Comparison of ENCODE assay signal across 16 cellular contexts in the genomic region with DNA sequence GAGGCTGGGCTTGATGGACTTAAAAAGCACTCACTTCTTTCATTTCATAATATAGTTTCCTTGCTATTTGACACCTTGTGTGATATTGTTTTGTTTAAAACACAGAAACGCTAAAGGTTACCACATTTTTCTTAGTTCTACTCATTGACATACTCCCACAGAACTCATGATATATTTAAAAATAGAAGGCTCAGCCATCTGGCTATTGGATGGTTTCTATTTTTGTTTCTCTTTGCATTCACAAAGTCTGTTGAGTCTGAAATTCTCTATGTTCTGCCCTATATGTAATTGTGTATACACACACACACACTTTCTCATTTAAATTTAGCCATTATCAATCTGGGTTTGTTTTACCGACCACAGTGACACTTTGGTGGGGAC.
DNase-seq lines count a peak whose midpoint lies in the region; ATAC-seq and TF ChIP-seq lines count a peak whose summit lies in the region.
"Had no signal": no experiment of that assay in that cellular context is flagged by ENCODE, and none has a peak within 500 bp of the region (broad histone marks: within the 10 kb centered on the region; RNA-seq: fewer than 3 reads in every experiment).

No MANE protein-coding gene starts in this region.

- no peaks in the 10 kb centered on the region for H3F3A ChIP-seq in PC-9 (ENCODE audit: insufficient read depth, low read depth)

- H3K4me1 ChIP-seq in PC-9 (replicated peaks; ENCODE audit: insufficient read depth) (peaks cover 7% of the 10 kb centered on the region; the same call in 1 of the 2 replicates), parathyroid adenoma (no peaks in the 10 kb centered on the region)
- H3K4me1 ChIP-seq: ascending aorta, transverse colon had no signal

- CTCF ChIA-PET in PC-9 (lab: Charles Lee): no interaction called here

- H3K9ac ChIP-seq in parathyroid adenoma: no peak overlapping the region
- H3K9ac ChIP-seq: SK-N-SH had no signal

- H3K9me2 ChIP-seq in PC-9 (ENCODE audit: insufficient read depth): no peaks in the 10 kb centered on the region
- H3K9me2 ChIP-seq: SK-N-SH had no signal

- H4K20me1 ChIP-seq in PC-9 (ENCODE audit: insufficient read depth): no peaks in the 10 kb centered on the region

- POLR2A ChIA-PET in PC-9 (lab: Charles Lee; ENCODE audit: unreplicated experiment): no interaction called here

- no TSS peak for BruUV-seq in PC-9 (replicated peaks; lab: Mats Ljungman, UMichigan)

- TF ChIP-seq CTCF in PC-9 (conservative IDR thresholded peaks at IDR 0.05) (no peak), parathyroid adenoma (IDR thresholded peaks at IDR 0.05) (no peak)

- intact Hi-C loops in PC-9 (cut with micrococcal nuclease; ENCODE audit: unreplicated experiment): no loop called here

- no peaks in the 10 kb centered on the region for H3K36me3 ChIP-seq in PC-9 (ENCODE audit: low read depth)
- no peaks in the 10 kb centered on the region for H3K36me3 ChIP-seq in parathyroid adenoma (ENCODE audit: control insufficient read depth, insufficient read depth, low read length)
- H3K36me3 ChIP-seq: ascending aorta, transverse colon had no signal

- H3K4me3 ChIP-seq in PC-9 (no peak overlapping the region), parathyroid adenoma (ENCODE audit: low read depth, low read length) (no peak overlapping the region)
- H3K4me3 ChIP-seq: ascending aorta, transverse colon had no signal

- H3K4me2 ChIP-seq in PC-9: peak overlapping the region; percentile 52
- no peak overlapping the region for H3K4me2 ChIP-seq in parathyroid adenoma (ENCODE audit: low read length)
- H3K4me2 ChIP-seq: SK-N-SH had no signal

- DNase-seq in PC-9 (no peak), HuH-7 (ENCODE audit: low spot score) (no peak), SIG-M5 treated with dmso at 0.1 percent for 504 hours (lab: John Stamatoyannopoulos, UW; ENCODE audit: unreplicated experiment) (no peak), A172 (ENCODE audit: low spot score) (no peak)
- DNase-seq: activated effector memory CD4-positive, alpha-beta T cell treated with anti-CD3 and anti-CD28 coated beads, Interleukin-2, amount 50 U/mL, for 16 hours; C1 segment of cervical spinal cord; hippocampal formation; IMR-90; left ventricle myocardium superior; retina; SK-N-SH; transverse colon had no signal

- H2AFZ ChIP-seq in PC-9: peak overlapping the region; percentile 24; the same call in 1 of the 2 replicates
- peak overlapping the region; percentile 73 for H2AFZ ChIP-seq in parathyroid adenoma

- H3K27me3 ChIP-seq in PC-9 (ENCODE audit: insufficient read depth, low read depth) (no peaks in the 10 kb centered on the region), parathyroid adenoma (ENCODE audit: control insufficient read depth, insufficient read depth, low read length) (no peaks in the 10 kb centered on the region)
- H3K27me3 ChIP-seq: ascending aorta, transverse colon had no signal

- no peaks in the 10 kb centered on the region for H3K9me3 ChIP-seq in PC-9 (ENCODE audit: insufficient read depth, low read depth)
- H3K9me3 ChIP-seq in parathyroid adenoma (ENCODE audit: control insufficient read depth, low read length): no peaks in the 10 kb centered on the region
- H3K9me3 ChIP-seq: ascending aorta, SK-N-SH, transverse colon had no signal

- H3K79me2 ChIP-seq in PC-9 (ENCODE audit: low read depth): no peaks in the 10 kb centered on the region
- no peaks in the 10 kb centered on the region for H3K79me2 ChIP-seq in parathyroid adenoma

- H3K27ac ChIP-seq in PC-9: no peak overlapping the region
- no peak overlapping the region for H3K27ac ChIP-seq in parathyroid adenoma
- H3K27ac ChIP-seq: ascending aorta, transverse colon had no signal

- ATAC-seq in GM19025 (IDR thresholded peaks at IDR 0.05; ENCODE audit: low read depth, unreplicated experiment): peak; percentile 48
- ATAC-seq in HG02884 (IDR thresholded peaks at IDR 0.05; ENCODE audit: unreplicated experiment): peak; percentile 56
- ATAC-seq: left ventricle myocardium superior had no signal
